25 cellular contexts compared by ENCODE assay signal in genomic region chr13:28320884-28321574, GRCh38.
DNase-seq lines count a peak whose midpoint lies in the region; ATAC-seq, FAIRE-seq and TF ChIP-seq lines count a peak whose summit lies in the region.
"Had no signal": no experiment of that assay in that cellular context is flagged by ENCODE, and none has a peak within 500 bp of the region (broad histone marks: within the 10 kb centered on the region; RNA-seq: fewer than 3 reads in every experiment).

No MANE protein-coding gene starts in this region.

- no peak for FAIRE-seq in GM19239 (lab: Jason Lieb, UNC)

- intact Hi-C loops in natural killer cell (cut with micrococcal nuclease): no loop called here

- TF ChIP-seq CTCF in HFFc6 (IDR thresholded peaks at IDR 0.05) (no peak), fibroblast of villous mesenchyme (IDR thresholded peaks at IDR 0.05; ENCODE audit: insufficient read depth, low read depth, low read length) (no peak), natural killer cell (IDR thresholded peaks at IDR 0.05) (no peak)

- DNase-seq in HFFc6: no peak
- DNase-seq in NCI-H526 (lab: John Stamatoyannopoulos, UW): peak; percentile 36 to 50
- DNase-seq in fibroblast of villous mesenchyme (ENCODE audit: low read depth): peak; percentile 95
- DNase-seq in activated naive CD8-positive, alpha-beta T cell treated with anti-CD3 and anti-CD28 coated beads, Interleukin-2, amount 50 U/mL, for 24 hours: no peak
- DNase-seq in natural killer cell: no peak
- DNase-seq in GM19239 (ENCODE audit: insufficient read length, low spot score): no peak
- DNase-seq: activated naive CD4-positive, alpha-beta T cell; aorta; CD8-positive, alpha-beta T cell; DND-41; left colon; midbrain; RPMI8226; stimulated activated CD4-positive, alpha-beta T cell treated with anti-CD3 and anti-CD28 coated beads, Interleukin-1b, Interleukin-23, amount 100 ng/mL, for 48 hours; stimulated activated naive B cell treated with anti-CD40 and anti-IgM and Interleukin-4, amounts not matched to agents 10 μg/mL and 1 μg/mL and 100 μg/mL, for 72 hours; T-helper 2 cell had no signal

- H3K27me3 Mint-ChIP-seq in HFFc6 (ENCODE audit: insufficient read depth) (no peaks in the 10 kb centered on the region; the same call in 1 of the 2 replicates), natural killer cell (ENCODE audit: low read depth in 2 of 2) (no peaks in the 10 kb centered on the region)
- no peaks in the 10 kb centered on the region for H3K27me3 Mint-ChIP-seq in activated naive CD8-positive, alpha-beta T cell treated with anti-CD3 and anti-CD28 coated beads, Interleukin-2, amount 50 U/mL, for 24 hours
- H3K27me3 Mint-ChIP-seq: central memory CD8-positive, alpha-beta T cell; stimulated activated naive B cell treated with anti-CD40 and anti-IgM and Interleukin-4, amounts not matched to agents 10 μg/mL and 1 μg/mL and 100 μg/mL, for 72 hours had no signal

- H3K4me1 ChIP-seq in BLaER1 treated with 17β-estradiol and CSF1 and Interleukin-3, amounts not matched to agents 10 nM and 100 nM: peaks cover 23 to 84% (median 62%) of the 10 kb centered on the region in 10 experiments
- H3K4me1 ChIP-seq: HAP-1 had no signal

- H3K27ac ChIP-seq in BLaER1 treated with 17β-estradiol and CSF1 and Interleukin-3, amounts not matched to agents 10 nM and 100 nM: no peak overlapping the region
- H3K27ac ChIP-seq: KMS-11, SK-N-MC, thoracic aorta had no signal

- no peak overlapping the region for H3K9ac ChIP-seq in BLaER1 treated with 17β-estradiol and CSF1 and Interleukin-3, amounts not matched to agents 10 nM and 100 nM
- H3K9ac ChIP-seq: KMS-11 had no signal

- H3K27ac Mint-ChIP-seq in HFFc6: peak overlapping the region; percentile 95
- no peak overlapping the region for H3K27ac Mint-ChIP-seq in activated naive CD8-positive, alpha-beta T cell treated with anti-CD3 and anti-CD28 coated beads, Interleukin-2, amount 50 U/mL, for 24 hours
- no peak overlapping the region for H3K27ac Mint-ChIP-seq in natural killer cell
- H3K27ac Mint-ChIP-seq: CD8-positive, alpha-beta T cell; stimulated activated naive B cell treated with anti-CD40 and anti-IgM and Interleukin-4, amounts not matched to agents 10 μg/mL and 1 μg/mL and 100 μg/mL, for 72 hours had no signal

- peaks cover 0 to 6% (median 0%) of the 10 kb centered on the region in 11 experiments; a peak in 2 of 22 replicates for H4K20me1 ChIP-seq in BLaER1 treated with 17β-estradiol and CSF1 and Interleukin-3, amounts not matched to agents 10 nM and 100 nM

- ATAC-seq in HG02610 (IDR thresholded peaks at IDR 0.05; ENCODE audit: unreplicated experiment) (no peak), natural killer cell (no peak)
- ATAC-seq in activated naive CD8-positive, alpha-beta T cell treated with anti-CD3 and anti-CD28 coated beads, Interleukin-2, amount 50 U/mL, for 24 hours: no peak
- ATAC-seq: CD8-positive, alpha-beta T cell; esophagus mucosa; left colon; stimulated activated naive B cell treated with anti-CD40 and anti-IgM and Interleukin-4, amounts not matched to agents 10 μg/mL and 1 μg/mL and 100 μg/mL, for 72 hours had no signal

- no peak overlapping the region for H3K4me3 ChIP-seq in BLaER1 treated with 17β-estradiol and CSF1 and Interleukin-3, amounts not matched to agents 10 nM and 100 nM
- no peak overlapping the region for H3K4me3 ChIP-seq in fibroblast of villous mesenchyme (ENCODE audit: low read depth, low read length)
- H3K4me3 ChIP-seq: HAP-1, SK-N-MC, thoracic aorta had no signal

- H3K4me2 ChIP-seq in BLaER1 treated with 17β-estradiol and CSF1 and Interleukin-3, amounts not matched to agents 10 nM and 100 nM: peak overlapping the region in 6 of 11 experiments; percentile 18 to 42 (median 30); a peak in 9 of 22 replicates
- H3K4me2 ChIP-seq: KMS-11 had no signal

- H3K4me3 Mint-ChIP-seq in HFFc6 (peak overlapping the region; percentile 84), natural killer cell (no peak overlapping the region)
- H3K4me3 Mint-ChIP-seq in activated naive CD8-positive, alpha-beta T cell treated with anti-CD3 and anti-CD28 coated beads, Interleukin-2, amount 50 U/mL, for 24 hours: no peak overlapping the region
- H3K4me3 Mint-ChIP-seq: CD8-positive, alpha-beta T cell; central memory CD8-positive, alpha-beta T cell; neural crest cell; stimulated activated naive B cell treated with anti-CD40 and anti-IgM and Interleukin-4, amounts not matched to agents 10 μg/mL and 1 μg/mL and 100 μg/mL, for 72 hours had no signal

- H3K9me3 ChIP-seq in BLaER1 treated with 17β-estradiol and CSF1 and Interleukin-3, amounts not matched to agents 10 nM and 100 nM (replicated peaks in 1 of 11): no peaks in the 10 kb centered on the region
- H3K9me3 ChIP-seq: HAP-1, thoracic aorta had no signal

- H3K36me3 ChIP-seq in BLaER1 treated with 17β-estradiol and CSF1 and Interleukin-3, amounts not matched to agents 10 nM and 100 nM: peaks cover 6 to 30% (median 13%) of the 10 kb centered on the region in 11 experiments; a peak in 18 of 22 replicates
- H3K36me3 ChIP-seq: HAP-1, thoracic aorta had no signal

- H3K4me1 Mint-ChIP-seq in HFFc6 (ENCODE audit: low read depth): peaks cover 72% of the 10 kb centered on the region
- H3K4me1 Mint-ChIP-seq in activated naive CD8-positive, alpha-beta T cell treated with anti-CD3 and anti-CD28 coated beads, Interleukin-2, amount 50 U/mL, for 24 hours: peaks cover 4% of the 10 kb centered on the region
- H3K4me1 Mint-ChIP-seq in natural killer cell: no peaks in the 10 kb centered on the region
- H3K4me1 Mint-ChIP-seq: central memory CD8-positive, alpha-beta T cell had no signal

- no peaks in the 10 kb centered on the region for H3K27me3 ChIP-seq in BLaER1 treated with 17β-estradiol and CSF1 and Interleukin-3, amounts not matched to agents 10 nM and 100 nM

- H3K9me3 Mint-ChIP-seq in HFFc6 (peaks cover 6% of the 10 kb centered on the region), natural killer cell (no peaks in the 10 kb centered on the region)
- no peaks in the 10 kb centered on the region for H3K9me3 Mint-ChIP-seq in activated naive CD8-positive, alpha-beta T cell treated with anti-CD3 and anti-CD28 coated beads, Interleukin-2, amount 50 U/mL, for 24 hours
- H3K9me3 Mint-ChIP-seq: CD8-positive, alpha-beta T cell; central memory CD8-positive, alpha-beta T cell; neural crest cell; stimulated activated naive B cell treated with anti-CD40 and anti-IgM and Interleukin-4, amounts not matched to agents 10 μg/mL and 1 μg/mL and 100 μg/mL, for 72 hours had no signal

- H3K36me3 Mint-ChIP-seq in HFFc6 (ENCODE audit: low read depth): peaks cover 30% of the 10 kb centered on the region
- H3K36me3 Mint-ChIP-seq in activated naive CD8-positive, alpha-beta T cell treated with anti-CD3 and anti-CD28 coated beads, Interleukin-2, amount 50 U/mL, for 24 hours (ENCODE audit: low read depth): no peaks in the 10 kb centered on the region
- no peaks in the 10 kb centered on the region for H3K36me3 Mint-ChIP-seq in natural killer cell

Comparison
In these comparisons a context has a peak if more than half of its experiments do, and no peak if none do; other contexts are left out.
1. DNase-seq: peak in NCI-H526 (2 of 2) and fibroblast of villous mesenchyme (single experiment); none in HFFc6 (single experiment), activated naive CD8-positive, alpha-beta T cell treated with anti-CD3 and anti-CD28 coated beads, Interleukin-2, amount 50 U/mL, for 24 hours (single experiment), natural killer cell (single experiment) and GM19239 (single experiment).